In the genomic region with DNA sequence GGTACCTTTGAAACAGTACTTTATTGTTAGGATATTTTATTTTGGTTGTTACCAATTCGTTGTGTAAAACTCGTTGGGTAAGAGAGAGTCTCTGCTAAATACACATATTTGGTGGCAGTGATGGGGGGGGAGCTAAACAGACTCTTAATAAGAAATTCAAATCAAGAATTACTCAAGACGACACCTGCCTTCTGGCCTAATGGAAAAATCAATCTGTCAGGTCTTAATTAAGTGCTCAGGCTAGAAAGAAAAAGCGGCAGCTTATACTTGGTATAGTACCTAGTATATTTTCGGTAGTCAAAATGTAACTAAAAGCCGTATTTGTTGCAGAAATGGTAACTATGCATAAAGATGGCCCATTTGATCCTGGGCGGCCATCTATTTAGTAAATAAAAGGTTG, we compare ENCODE assay signal across 21 cellular contexts.
"Had no signal": no experiment of that assay in that cellular context is flagged by ENCODE, and none has a peak within 500 bp of the region (broad histone marks: within the 10 kb centered on the region; RNA-seq: fewer than 3 reads in every experiment).

No MANE protein-coding gene starts in this region.

- DNase-seq: effector CD4-positive, alpha-beta T cell; endodermal cell; erythroblast; foreskin keratinocyte; head of caudate nucleus; kidney; left cardiac atrium; left ventricle myocardium inferior; lower lobe of right lung; naive thymus-derived CD8-positive, alpha-beta T cell; spleen; stimulated activated naive CD4-positive, alpha-beta T cell treated with Interleukin-2 at 50 U/mL for 16 hours; thyroid gland had no signal

- ATAC-seq: foreskin keratinocyte; left cardiac atrium; lower lobe of right lung; naive thymus-derived CD8-positive, alpha-beta T cell; sciatic nerve had no signal

- H3K27me3 ChIP-seq: foreskin keratinocyte, hepatocyte, neutrophil, spleen, suprapubic skin, thyroid gland had no signal

- H3K4me3 ChIP-seq: coronary artery, hepatocyte, left ventricle myocardium inferior, lower lobe of right lung, spleen, suprapubic skin, thyroid gland had no signal

- H2AFZ ChIP-seq: hepatocyte had no signal

- H3K4me1 ChIP-seq: foreskin keratinocyte, lower lobe of right lung, thyroid gland had no signal

- H3K9me3 Mint-ChIP-seq: endodermal cell, memory B cell had no signal

- H3K27me3 Mint-ChIP-seq: naive thymus-derived CD8-positive, alpha-beta T cell; type B pancreatic cell had no signal

- H3K4me3 Mint-ChIP-seq: endodermal cell; memory B cell; mesothelial cell of epicardium; naive thymus-derived CD8-positive, alpha-beta T cell; type B pancreatic cell had no signal

- H3K27ac Mint-ChIP-seq: endodermal cell; mesothelial cell of epicardium; naive thymus-derived CD8-positive, alpha-beta T cell; type B pancreatic cell had no signal

- H3K36me3 Mint-ChIP-seq: memory B cell had no signal

- H3K36me3 ChIP-seq: suprapubic skin, thyroid gland had no signal

- H3K27ac ChIP-seq: coronary artery, foreskin keratinocyte, hepatocyte, left ventricle myocardium inferior, lower lobe of right lung, neutrophil, spleen, suprapubic skin, thyroid gland had no signal

- H3K4me2 ChIP-seq: hepatocyte had no signal

- H3K9me3 ChIP-seq: left ventricle myocardium inferior, lower lobe of right lung, neutrophil, spleen, suprapubic skin, thyroid gland had no signal
